8 cellular contexts compared by ENCODE assay signal in the genomic region with DNA sequence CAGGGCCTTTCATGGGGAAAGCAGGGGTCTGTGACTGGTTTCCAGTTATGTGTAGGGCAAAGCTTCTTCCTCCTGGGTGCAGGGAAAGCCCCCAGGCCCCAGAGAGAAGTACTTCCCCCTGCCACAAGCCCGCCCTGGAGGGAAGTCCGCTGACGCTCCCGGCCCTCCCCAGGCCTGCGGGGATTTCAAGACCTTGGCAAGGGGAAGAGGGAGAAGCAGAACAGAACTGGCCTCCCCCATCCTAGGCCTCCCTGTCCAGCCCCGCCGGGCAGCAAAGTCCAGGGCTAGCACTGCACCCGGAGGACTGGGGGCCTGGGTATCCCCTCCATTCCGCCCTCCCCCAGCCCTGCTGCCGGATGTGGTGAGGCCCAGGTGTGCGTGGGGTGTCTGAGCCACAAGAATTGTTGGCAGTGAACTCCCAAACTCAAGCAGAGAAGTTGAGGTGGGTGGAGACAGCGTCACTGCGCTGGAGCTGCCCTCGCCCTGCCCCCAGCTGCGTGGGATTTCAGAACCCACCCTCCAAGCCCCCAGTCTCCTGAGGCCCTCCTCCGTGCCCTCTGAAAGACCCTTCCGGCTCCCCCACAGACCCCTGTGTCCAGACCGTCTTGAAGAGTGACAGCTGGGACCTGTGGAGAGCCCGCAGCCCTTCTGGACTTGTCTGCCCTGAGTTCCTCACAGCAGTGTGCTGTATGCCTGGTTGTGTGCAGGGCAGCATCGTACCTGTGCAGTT. TPM values are rescaled to one million over a fixed set of nuclear protein-coding genes. Genes with fewer than 3 reads are reported as not detected.
DNase-seq lines count a peak whose midpoint lies in the region; ATAC-seq, FAIRE-seq and TF ChIP-seq lines count a peak whose summit lies in the region.

No MANE protein-coding gene starts in this region.

- no peak for TF ChIP-seq RAD21 in K562 (CRISPR knock-in tag; conservative IDR thresholded peaks at IDR 0.05 in 1 of 2, IDR thresholded peaks at IDR 0.05 in 1 of 2)

- H3K9me3 Mint-ChIP-seq in naive B cell = no peaks in the 10 kb centered on the region

- H4K20me1 ChIP-seq in K562 (replicated peaks; ENCODE audit: control insufficient read depth, insufficient read depth, low read length) = no peaks in the 10 kb centered on the region

- peak; percentile 60 for FAIRE-seq in K562 (lab: Jason Lieb, UNC)

- in situ Hi-C loops in K562 (cut with MboI) = no loop called here

- H3K4me1 ChIP-seq in K562 (replicated peaks in 1 of 2; ENCODE audit: control insufficient read depth in 2 of 2, insufficient read depth in 2 of 2, low read length in 2 of 2) = peaks cover 22 to 42% of the 10 kb centered on the region in 2 experiments

- intact Hi-C loops in K562 (cut with micrococcal nuclease) = no loop called here

- no peaks in the 10 kb centered on the region for H3K9me3 ChIP-seq in K562 (replicated peaks; ENCODE audit: control insufficient read depth, insufficient read depth, low read depth, low read length)

- no peaks in the 10 kb centered on the region for H3K79me2 ChIP-seq in K562 (ENCODE audit: control insufficient read depth, insufficient read depth, low read length)

- no peak for TF ChIP-seq POLR2A in K562 (conservative IDR thresholded peaks at IDR 0.05)

- H3K9me1 ChIP-seq in K562 (ENCODE audit: control insufficient read depth, insufficient read depth, low read length) = no peaks in the 10 kb centered on the region

- ATAC-seq in GM18909 (IDR thresholded peaks at IDR 0.05; ENCODE audit: poor library complexity, unreplicated experiment) (peak; percentile 36), HG03103 (IDR thresholded peaks at IDR 0.05; ENCODE audit: low read depth, unreplicated experiment) (peak; percentile 26), K562 (peak; percentile 28), naive B cell (ENCODE audit: low read depth in 2 of 2) (peak; percentile 52 to 56)

- peak overlapping the region; percentile 98 to 100 (median 98) for H3K27ac Mint-ChIP-seq in naive B cell

- no peaks in the 10 kb centered on the region for H3K27me3 Mint-ChIP-seq in naive B cell

- H3K4me1 Mint-ChIP-seq in naive B cell = peaks cover 34 to 76% (median 72%) of the 10 kb centered on the region in 3 donors

- H3K27me3 ChIP-seq in K562 (ENCODE audit: control insufficient read depth in 2 of 2, insufficient read depth in 2 of 2, low read length in 2 of 2) = peaks cover 0 to 6% of the 10 kb centered on the region in 2 experiments; a peak in 2 of 5 replicates

- WGBS in K562 (ENCODE audit: insufficient coverage, low coverage, missing lambda C conversion rate) = 17% methylated on average over 11 of the region's 20 CpGs

- peak overlapping the region; percentile 76 to 93 (median 90) for H3K4me3 Mint-ChIP-seq in naive B cell

- POLR2A ChIA-PET in K562 (lab: Yijun Ruan, JAX) = no interaction called here

- BruUV-seq in K562 (replicated peaks; lab: Mats Ljungman, UMichigan) = no TSS peak

- peak; percentile 84 for DNase-seq in T-helper 9 cell
- peak; percentile 35 to 67 (median 54) for DNase-seq in K562 (ENCODE audit: extremely low read depth in 1 of 4, low spot score in 3 of 4)
- peak; percentile 93 for DNase-seq in naive B cell
- peak in 18 of 49 donors; percentile 5 to 60 (median 26) for DNase-seq in substantia nigra (lab: John Stamatoyannopoulos, UW)
- DNase-seq in glomerular visceral epithelial cell (ENCODE audit: extremely low spot score) = no peak
- DNase-seq in foreskin fibroblast = no peak

- TF ChIP-seq EP300 in K562 (IDR thresholded peaks at IDR 0.05; ENCODE audit: low read length) = no peak

- peak overlapping the region; percentile 73 for H2AFZ ChIP-seq in K562 (ENCODE audit: low read depth, low read length)

- CTCF ChIA-PET in K562 (lab: Yijun Ruan, JAX; ENCODE audit: low intra/inter-chr PET ratio) = interaction anchor here (0.9 kb wide), 1 partner anchor 154 kb away, joined by 4 read pairs; no protein-coding TSS in a partner anchor

- H3K4me2 ChIP-seq in K562 (ENCODE audit: insufficient read depth, low read length) = 0 out of 2 replicates have a peak overlapping the region, but pooled peaks have one; percentile 6

- H3K9ac ChIP-seq in K562 (ENCODE audit: insufficient read depth in 1 of 2, low read depth in 2 of 2, low read length in 2 of 2) = peak overlapping the region in 1 of 2 experiments; percentile 88; a peak in 2 of 4 replicates

- no peak overlapping the region for H3K4me3 ChIP-seq in K562
- H3K4me3 ChIP-seq in foreskin fibroblast (ENCODE audit: low read depth in 1 of 2, low read length in 2 of 2) = no peak overlapping the region

- H3K36me3 ChIP-seq in K562 (ENCODE audit: control insufficient read depth, insufficient read depth, low read length) = no peaks in the 10 kb centered on the region

- H3K27ac ChIP-seq in K562 (ENCODE audit: extremely low read depth, low read depth, low read length) (no peak overlapping the region), substantia nigra (ENCODE audit: low read depth, low read length, poor library complexity, severe bottlenecking) (peak overlapping the region; percentile 51)

- H3K36me3 Mint-ChIP-seq in naive B cell = no peaks in the 10 kb centered on the region

- TF ChIP-seq CTCF in K562 (IDR thresholded peaks at IDR 0.05 in 2 of 3, conservative IDR thresholded peaks at IDR 0.05 in 1 of 3; ENCODE audit: insufficient read depth in 2 of 3, low read depth in 1 of 3, low read length in 3 of 3) (no peak), foreskin fibroblast (IDR thresholded peaks at IDR 0.05; ENCODE audit: low read depth, low read length) (no peak)

TF ChIP-seq in K562, 482 proteins besides CTCF, POLR2A, EP300 and RAD21 (continues in another document):
- no peak for TF ChIP-seq PML (IDR thresholded peaks at IDR 0.05; ENCODE audit: low read length)

RNA-seq across cellular contexts. Expression of gene DUSP2, which starts 1.1 kb away (rescaled TPM):
- total RNA-seq in K562 (2011; cell fraction: chromatin; rRNA removed; ENCODE audit: low replicate concordance) = 0.16 TPM in 1 of 2 replicates, not detected in the other
- total RNA-seq in K562 (2011; cell fraction: nucleolus; rRNA removed) = 0.33 TPM in 1 of 2 replicates, not detected in the other
- total RNA-seq in K562 (2011; cell fraction: nucleoplasm; rRNA removed) = not detected in 2 replicates
- total RNA-seq in K562 (2014; rRNA removed) = not detected in 2 replicates
- not detected in 2 replicates for total RNA-seq in K562 (2014; rRNA removed; fragmentation: Illumina TruSeq; extraction: Trizol)
- total RNA-seq in K562 (2015; rRNA removed; fragmentation: Illumina TruSeq; extraction: Trizol) = not detected in 2 replicates
- total RNA-seq in K562 (2021) = 0.18 and 0.42 TPM in 2 replicates
- 0.04 TPM in 1 of 2 replicates, not detected in the other for polyA plus RNA-seq in K562 (2011; rRNA removed)
- polyA plus RNA-seq in K562 (2011; cell fraction: cytosol; rRNA removed) = 0.06 and 0.07 TPM in 2 replicates
- 0.14 and 0.64 TPM in 2 replicates for polyA plus RNA-seq in K562 (2011; cell fraction: nucleus; rRNA removed)
- 0.08 TPM in 1 of 2 replicates, not detected in the other for polyA plus RNA-seq in K562 (2012)
- not detected in 2 replicates for polyA plus RNA-seq in K562 (2014; fragmentation: Illumina TruSeq; extraction: Trizol)
- polyA plus RNA-seq in K562 (2014; fragmentation: Nextera tagmentation; extraction: Ambion mirVana) = not detected
- not detected in 2 replicates for polyA plus RNA-seq in K562 (2014; rRNA removed)
- polyA minus RNA-seq in K562 (2011; rRNA and poly(A)+ RNA removed) = not detected in 2 replicates
- 0.76 and 1.8 TPM in 2 replicates for polyA minus RNA-seq in K562 (2011; cell fraction: cytosol; rRNA and poly(A)+ RNA removed)
- 0.40 and 0.89 TPM in 2 replicates for polyA minus RNA-seq in K562 (2011; cell fraction: nucleus; rRNA and poly(A)+ RNA removed)
- polyA plus RNA-seq in naive B cell (ENCODE audit: low read depth in 6 of 6) = 100 to 1,000 TPM in 2 of 6 donors, 10 to 100 TPM in 4; 56.3 to 220 (median 95.9) TPM

RNA-seq across cellular contexts. Expression of gene ASTL, which starts 8.0 kb away (rescaled TPM):
- total RNA-seq in K562 (2011; cell fraction: chromatin; rRNA removed; ENCODE audit: low replicate concordance) = not detected in 2 replicates
- total RNA-seq in K562 (2011; cell fraction: nucleolus; rRNA removed) = not detected in 2 replicates
- not detected in 2 replicates for total RNA-seq in K562 (2011; cell fraction: nucleoplasm; rRNA removed)
- total RNA-seq in K562 (2014; rRNA removed) (not detected in 2 replicates), K562 (2014; rRNA removed; fragmentation: Illumina TruSeq; extraction: Trizol) (not detected in 2 replicates), K562 (2015; rRNA removed; fragmentation: Illumina TruSeq; extraction: Trizol) (not detected in 2 replicates), K562 (2021) (not detected in 2 replicates)
- polyA plus RNA-seq in K562 (2011; rRNA removed) (not detected in 2 replicates), K562 (2014; fragmentation: Illumina TruSeq; extraction: Trizol) (not detected in 2 replicates), K562 (2014; fragmentation: Nextera tagmentation; extraction: Ambion mirVana) (not detected), K562 (2014; rRNA removed) (not detected in 2 replicates), naive B cell (ENCODE audit: low read depth in 6 of 6) (not detected)
- polyA plus RNA-seq in K562 (2011; cell fraction: cytosol; rRNA removed) = not detected in 2 replicates
- not detected in 2 replicates for polyA plus RNA-seq in K562 (2011; cell fraction: nucleus; rRNA removed)
- not detected in 2 replicates for polyA plus RNA-seq in K562 (2012)
- not detected in 2 replicates for polyA minus RNA-seq in K562 (2011; rRNA and poly(A)+ RNA removed)
- polyA minus RNA-seq in K562 (2011; cell fraction: cytosol; rRNA and poly(A)+ RNA removed) = not detected in 2 replicates
- not detected in 2 replicates for polyA minus RNA-seq in K562 (2011; cell fraction: nucleus; rRNA and poly(A)+ RNA removed)

RNA-seq across cellular contexts. Expression of gene ADRA2B, which starts 29.9 kb away (rescaled TPM):
- total RNA-seq in K562 (2011; cell fraction: chromatin; rRNA removed; ENCODE audit: low replicate concordance) = 0.07 and 0.11 TPM in 2 replicates
- total RNA-seq in K562 (2011; cell fraction: nucleolus; rRNA removed) = 0.13 and 0.17 TPM in 2 replicates
- total RNA-seq in K562 (2011; cell fraction: nucleoplasm; rRNA removed) = not detected in 2 replicates
- not detected in 2 replicates for total RNA-seq in K562 (2014; rRNA removed)
- total RNA-seq in K562 (2014; rRNA removed; fragmentation: Illumina TruSeq; extraction: Trizol) = not detected in 2 replicates
- total RNA-seq in K562 (2015; rRNA removed; fragmentation: Illumina TruSeq; extraction: Trizol) = not detected in 2 replicates
- total RNA-seq in K562 (2021) = not detected in 2 replicates
- not detected in 2 replicates for polyA plus RNA-seq in K562 (2011; rRNA removed)
- 0.04 TPM in 1 of 2 replicates, not detected in the other for polyA plus RNA-seq in K562 (2011; cell fraction: cytosol; rRNA removed)
- polyA plus RNA-seq in K562 (2011; cell fraction: nucleus; rRNA removed) = 0.14 and 0.27 TPM in 2 replicates
- polyA plus RNA-seq in K562 (2012) = 0.03 TPM in 1 of 2 replicates, not detected in the other
- not detected in 2 replicates for polyA plus RNA-seq in K562 (2014; fragmentation: Illumina TruSeq; extraction: Trizol)
- not detected for polyA plus RNA-seq in K562 (2014; fragmentation: Nextera tagmentation; extraction: Ambion mirVana)
- polyA plus RNA-seq in K562 (2014; rRNA removed) = not detected in 2 replicates
- not detected in 2 replicates for polyA minus RNA-seq in K562 (2011; rRNA and poly(A)+ RNA removed)
- polyA minus RNA-seq in K562 (2011; cell fraction: cytosol; rRNA and poly(A)+ RNA removed) = not detected in 2 replicates
- polyA minus RNA-seq in K562 (2011; cell fraction: nucleus; rRNA and poly(A)+ RNA removed) = not detected in 2 replicates
- under 1 TPM in 1 of 6 donors, not detected in 5; 0.15 TPM for polyA plus RNA-seq in naive B cell (ENCODE audit: low read depth in 6 of 6)

Comparison
In these comparisons a context has a peak if more than half of its experiments do, and no peak if none do; other contexts are left out.
1. DNase-seq: peak in T-helper 9 cell (single experiment), K562 (4 of 4) and naive B cell (single experiment); none in glomerular visceral epithelial cell (single experiment) and foreskin fibroblast (0 of 2).
2. RNA of gene DUSP2, which starts 1.1 kb away (polyA plus RNA-seq): 56.3 to 220 TPM in naive B cell; 0.04 to 0.64 TPM in K562; every median in the first group is over 10 times any median in the second.
3. Peak in every context shown above with its lines, with median percentiles within 50 percentile points of each other: ATAC-seq.